19 cellular contexts compared by ENCODE assay signal in genomic region chr11:17506942-17507341, GRCh38. TPM values are rescaled to one million over a fixed set of nuclear protein-coding genes. Genes with fewer than 3 reads are reported as not detected.
DNase-seq lines count a peak whose midpoint lies in the region; ATAC-seq and TF ChIP-seq lines count a peak whose summit lies in the region.
"Had no signal": no experiment of that assay in that cellular context is flagged by ENCODE, and none has a peak within 500 bp of the region (broad histone marks: within the 10 kb centered on the region; RNA-seq: fewer than 3 reads in every experiment).

No MANE protein-coding gene starts in this region.

- WGBS in tibial nerve, 2 donors = 65 to 69% methylated on average over 3 of the region's 3 CpGs

- TF ChIP-seq POLR2A in tibial nerve (IDR thresholded peaks at IDR 0.05) (no peak), breast epithelium (IDR thresholded peaks at IDR 0.05) (no peak)

- H3K27me3 Mint-ChIP-seq in activated naive CD8-positive, alpha-beta T cell treated with anti-CD3 and anti-CD28 coated beads, Interleukin-2, amount 50 U/mL, for 24 hours = peaks cover 9% of the 10 kb centered on the region
- peaks cover 6% of the 10 kb centered on the region for H3K27me3 Mint-ChIP-seq in activated T-helper 17 cell treated with anti-CD3 and anti-CD28 coated beads, Interleukin-2, amount 50 U/mL, for 72 hours

- H3K4me3 ChIP-seq in tibial nerve = no peak overlapping the region
- no peak overlapping the region for H3K4me3 ChIP-seq in breast epithelium
- H3K4me3 ChIP-seq: smooth muscle cell had no signal

- peaks cover 0 to 16% (median 0%) of the 10 kb centered on the region in 4 donors for H3K4me1 ChIP-seq in tibial nerve
- no peaks in the 10 kb centered on the region for H3K4me1 ChIP-seq in breast epithelium

- peak; percentile 10 for DNase-seq in activated naive CD8-positive, alpha-beta T cell treated with anti-CD3 and anti-CD28 coated beads, Interleukin-2, amount 50 U/mL, for 24 hours
- DNase-seq in tibial nerve (ENCODE audit: low spot score in 2 of 2) = no peak
- no peak for DNase-seq in COLO829 (ENCODE audit: low spot score)
- no peak for DNase-seq in breast epithelium (ENCODE audit: low spot score in 2 of 2)
- DNase-seq: activated CD4-positive, alpha-beta memory T cell treated with anti-CD3 and anti-CD28 coated beads for 36 hours; activated effector memory CD4-positive, alpha-beta T cell treated with anti-CD3 and anti-CD28 coated beads, Interleukin-2, amount 50 U/mL, for 16 hours; aorta; glutamatergic neuron; NCI-H187 treated with DMSO at 0.1 percent for 48 hours; stimulated activated naive CD4-positive, alpha-beta T cell treated with Interleukin-2 at 50 U/mL for 16 hours had no signal

- ATAC-seq in GM19351 (IDR thresholded peaks at IDR 0.05; ENCODE audit: unreplicated experiment) (peak; percentile 83), HG03060 (IDR thresholded peaks at IDR 0.05; ENCODE audit: low read depth, unreplicated experiment) (peak; percentile 43)
- ATAC-seq in activated naive CD8-positive, alpha-beta T cell treated with anti-CD3 and anti-CD28 coated beads, Interleukin-2, amount 50 U/mL, for 24 hours = no peak
- ATAC-seq in activated T-helper 17 cell treated with anti-CD3 and anti-CD28 coated beads, Interleukin-2, amount 50 U/mL, for 72 hours (replicated peaks) = no peak

- H3K4me1 Mint-ChIP-seq in activated naive CD8-positive, alpha-beta T cell treated with anti-CD3 and anti-CD28 coated beads, Interleukin-2, amount 50 U/mL, for 24 hours = no peaks in the 10 kb centered on the region
- no peaks in the 10 kb centered on the region for H3K4me1 Mint-ChIP-seq in activated T-helper 17 cell treated with anti-CD3 and anti-CD28 coated beads, Interleukin-2, amount 50 U/mL, for 72 hours

- H3K27ac Mint-ChIP-seq in activated naive CD8-positive, alpha-beta T cell treated with anti-CD3 and anti-CD28 coated beads, Interleukin-2, amount 50 U/mL, for 24 hours = no peak overlapping the region
- no peak overlapping the region for H3K27ac Mint-ChIP-seq in activated T-helper 17 cell treated with anti-CD3 and anti-CD28 coated beads, Interleukin-2, amount 50 U/mL, for 72 hours
- H3K27ac Mint-ChIP-seq: activated CD4-positive, alpha-beta memory T cell treated with anti-CD3 and anti-CD28 coated beads for 36 hours had no signal

- no peaks in the 10 kb centered on the region for H3K36me3 Mint-ChIP-seq in activated naive CD8-positive, alpha-beta T cell treated with anti-CD3 and anti-CD28 coated beads, Interleukin-2, amount 50 U/mL, for 24 hours (ENCODE audit: low read depth)
- H3K36me3 Mint-ChIP-seq in activated T-helper 17 cell treated with anti-CD3 and anti-CD28 coated beads, Interleukin-2, amount 50 U/mL, for 72 hours (ENCODE audit: low read depth) = no peaks in the 10 kb centered on the region
- H3K36me3 Mint-ChIP-seq: activated CD4-positive, alpha-beta memory T cell treated with anti-CD3 and anti-CD28 coated beads for 36 hours had no signal

- peak; percentile 25 for TF ChIP-seq CTCF in GM12873 (IDR thresholded peaks at IDR 0.05; ENCODE audit: insufficient read depth, low read depth, low read length, missing control alignments)
- no peak for TF ChIP-seq CTCF in tibial nerve (IDR thresholded peaks at IDR 0.05)
- no peak for TF ChIP-seq CTCF in breast epithelium (IDR thresholded peaks at IDR 0.05)

- H3K27me3 ChIP-seq in tibial nerve = no peaks in the 10 kb centered on the region
- H3K27me3 ChIP-seq in breast epithelium = no peaks in the 10 kb centered on the region

- H3K4me3 Mint-ChIP-seq in activated naive CD8-positive, alpha-beta T cell treated with anti-CD3 and anti-CD28 coated beads, Interleukin-2, amount 50 U/mL, for 24 hours = no peak overlapping the region
- H3K4me3 Mint-ChIP-seq in activated T-helper 17 cell treated with anti-CD3 and anti-CD28 coated beads, Interleukin-2, amount 50 U/mL, for 72 hours = no peak overlapping the region
- H3K4me3 Mint-ChIP-seq: activated CD4-positive, alpha-beta memory T cell treated with anti-CD3 and anti-CD28 coated beads for 36 hours had no signal

- H3K27ac ChIP-seq in tibial nerve (no peak overlapping the region), breast epithelium (no peak overlapping the region)

- no peak for TF ChIP-seq EP300 in tibial nerve (IDR thresholded peaks at IDR 0.05)

- H3K36me3 ChIP-seq in tibial nerve (no peaks in the 10 kb centered on the region), breast epithelium (no peaks in the 10 kb centered on the region)

- no peaks in the 10 kb centered on the region for H3K9me3 ChIP-seq in tibial nerve
- H3K9me3 ChIP-seq in breast epithelium = no peaks in the 10 kb centered on the region

- H3K9me3 Mint-ChIP-seq in activated naive CD8-positive, alpha-beta T cell treated with anti-CD3 and anti-CD28 coated beads, Interleukin-2, amount 50 U/mL, for 24 hours = no peaks in the 10 kb centered on the region
- H3K9me3 Mint-ChIP-seq in activated T-helper 17 cell treated with anti-CD3 and anti-CD28 coated beads, Interleukin-2, amount 50 U/mL, for 72 hours = no peaks in the 10 kb centered on the region
- H3K9me3 Mint-ChIP-seq: activated CD4-positive, alpha-beta memory T cell treated with anti-CD3 and anti-CD28 coated beads for 36 hours had no signal

- intact Hi-C loops in breast epithelium (cut with DNase I; ENCODE audit: low total_unique reads) = no loop called here

RNA-seq across cellular contexts. Expression of gene ABCC8, which starts 30.3 kb away (rescaled TPM):
- total RNA-seq in tibial nerve (1 to 10 TPM; 1.3 to 8.6 (median 5.1) TPM), breast epithelium (10 to 100 TPM in 2 of 3 donors, 1 to 10 TPM in 1; 3.8 to 10.8 (median 10.5) TPM)
- not detected for total RNA-seq in activated T-helper 17 cell treated with anti-CD3 and anti-CD28 coated beads, Interleukin-2, amount 50 U/mL, for 72 hours
- total RNA-seq: activated CD4-positive, alpha-beta memory T cell treated with anti-CD3 and anti-CD28 coated beads for 36 hours; epithelial cell of proximal tubule; NCI-H460; osteocyte; smooth muscle cell had no signal

RNA-seq across cellular contexts. Expression of gene USH1C, which starts 37.3 kb away (rescaled TPM):
- total RNA-seq in tibial nerve = not detected
- under 1 TPM in 1 of 3 donors, not detected in 2; 0.66 TPM for total RNA-seq in breast epithelium
- not detected for total RNA-seq in activated T-helper 17 cell treated with anti-CD3 and anti-CD28 coated beads, Interleukin-2, amount 50 U/mL, for 72 hours
- total RNA-seq: activated CD4-positive, alpha-beta memory T cell treated with anti-CD3 and anti-CD28 coated beads for 36 hours; aorta; mononuclear cell; osteocyte; smooth muscle cell had no signal

RNA-seq across cellular contexts. Expression of gene OTOG, which starts 40.1 kb away (rescaled TPM):
- total RNA-seq in tibial nerve (not detected), breast epithelium (not detected)
- total RNA-seq in activated T-helper 17 cell treated with anti-CD3 and anti-CD28 coated beads, Interleukin-2, amount 50 U/mL, for 72 hours = not detected
- total RNA-seq: activated CD4-positive, alpha-beta memory T cell treated with anti-CD3 and anti-CD28 coated beads for 36 hours; aorta; epithelial cell of proximal tubule; mononuclear cell; NCI-H460; osteocyte; smooth muscle cell had no signal

Comparison
In these comparisons a context has a peak if more than half of its experiments do, and no peak if none do; other contexts are left out.
1. ATAC-seq: peak in GM19351 (single experiment) and HG03060 (single experiment); none in activated naive CD8-positive, alpha-beta T cell treated with anti-CD3 and anti-CD28 coated beads, Interleukin-2, amount 50 U/mL, for 24 hours (single experiment) and activated T-helper 17 cell treated with anti-CD3 and anti-CD28 coated beads, Interleukin-2, amount 50 U/mL, for 72 hours (single experiment).